8 cellular contexts compared by ENCODE assay signal in the genomic region with DNA sequence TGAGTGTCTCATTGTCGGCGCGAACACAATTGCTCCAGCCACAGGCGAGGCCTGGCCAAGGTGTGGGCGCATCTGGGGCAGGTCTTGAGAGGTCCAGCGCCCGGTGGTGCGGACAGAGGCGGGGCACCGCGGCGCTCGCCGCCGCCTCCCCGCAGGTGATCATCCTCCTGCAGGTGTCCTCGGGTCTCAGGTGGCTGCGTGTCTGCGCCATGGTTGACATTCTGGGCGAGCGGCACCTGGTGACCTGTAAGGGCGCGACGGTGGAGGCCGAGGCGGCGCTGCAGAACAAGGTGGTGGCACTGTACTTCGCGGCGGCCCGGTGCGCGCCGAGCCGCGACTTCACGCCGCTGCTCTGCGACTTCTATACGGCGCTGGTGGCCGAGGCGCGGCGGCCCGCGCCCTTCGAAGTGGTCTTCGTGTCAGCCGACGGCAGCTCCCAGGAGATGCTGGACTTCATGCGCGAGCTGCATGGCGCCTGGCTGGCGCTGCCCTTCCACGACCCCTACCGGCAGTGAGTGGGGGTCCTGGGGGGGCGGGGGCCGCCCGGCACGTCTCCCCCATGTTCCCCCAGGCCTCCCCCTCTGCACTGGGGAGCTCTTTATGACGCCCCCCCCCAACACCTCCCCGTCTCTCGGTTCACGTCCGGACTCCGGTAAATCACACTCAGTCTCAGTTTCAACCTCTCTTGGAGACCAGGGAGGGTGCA.
DNase-seq lines count a peak whose midpoint lies in the region; ATAC-seq lines count a peak whose summit lies in the region.

No MANE protein-coding gene starts in this region.

- H3K27ac ChIP-seq in iPS-20b (ENCODE audit: low read length) = no peak overlapping the region

- DNase-seq in T-helper 1 cell (no peak), NCI-H226 (no peak)
- DNase-seq in stimulated activated naive CD8-positive, alpha-beta T cell treated with anti-CD3 and anti-CD28 coated beads, Interleukin-15, Interleukin-2, amounts not matched to agents 100 U/mL and 50 U/mL, for 24 hours = peak; percentile 10

- no peak overlapping the region for H3K27ac Mint-ChIP-seq in T-helper 1 cell treated with Interleukin-12 subunit alpha and Interleukin-12 subunit beta and Interleukin-4 antibody, amounts not matched to agents 30 μg/mL and 1 μg/mL, for 36 hours
- no peak overlapping the region for H3K27ac Mint-ChIP-seq in activated naive CD8-positive, alpha-beta T cell
- H3K27ac Mint-ChIP-seq in stimulated activated memory B cell treated with anti-CD40 and anti-IgM and Interleukin-4, amounts not matched to agents 10 μg/mL and 1 μg/mL and 100 μg/mL, for 72 hours = no peak overlapping the region

- peaks cover 14% of the 10 kb centered on the region for H3K4me1 Mint-ChIP-seq in T-helper 1 cell treated with Interleukin-12 subunit alpha and Interleukin-12 subunit beta and Interleukin-4 antibody, amounts not matched to agents 30 μg/mL and 1 μg/mL, for 36 hours (ENCODE audit: low read depth)
- H3K4me1 Mint-ChIP-seq in activated naive CD8-positive, alpha-beta T cell (ENCODE audit: low read depth) = peaks cover 22% of the 10 kb centered on the region
- H3K4me1 Mint-ChIP-seq in stimulated activated memory B cell treated with anti-CD40 and anti-IgM and Interleukin-4, amounts not matched to agents 10 μg/mL and 1 μg/mL and 100 μg/mL, for 72 hours = peaks cover 8% of the 10 kb centered on the region

- H3K9me3 ChIP-seq in iPS-20b (ENCODE audit: insufficient read depth, low read depth, low read length) = no peaks in the 10 kb centered on the region

- no peak for ATAC-seq in stimulated activated naive CD8-positive, alpha-beta T cell treated with anti-CD3 and anti-CD28 coated beads, Interleukin-15, Interleukin-2, amounts not matched to agents 100 U/mL and 50 U/mL, for 24 hours
- ATAC-seq in GM18517 (IDR thresholded peaks at IDR 0.05; ENCODE audit: unreplicated experiment) = no peak
- ATAC-seq in stimulated activated memory B cell treated with anti-CD40 and anti-IgM and Interleukin-4, amounts not matched to agents 10 μg/mL and 1 μg/mL and 100 μg/mL, for 72 hours = no peak

- H3K4me1 ChIP-seq in iPS-20b (ENCODE audit: insufficient read depth, low read length) = peaks cover 5% of the 10 kb centered on the region; the same call in 1 of the 2 replicates

- H3K9ac ChIP-seq in iPS-20b (ENCODE audit: low read depth, low read length) = no peak overlapping the region

- H3K4me3 Mint-ChIP-seq in T-helper 1 cell treated with Interleukin-12 subunit alpha and Interleukin-12 subunit beta and Interleukin-4 antibody, amounts not matched to agents 30 μg/mL and 1 μg/mL, for 36 hours = peak overlapping the region; percentile 40
- H3K4me3 Mint-ChIP-seq in activated naive CD8-positive, alpha-beta T cell = peak overlapping the region; percentile 47
- H3K4me3 Mint-ChIP-seq in stimulated activated memory B cell treated with anti-CD40 and anti-IgM and Interleukin-4, amounts not matched to agents 10 μg/mL and 1 μg/mL and 100 μg/mL, for 72 hours = no peak overlapping the region

- H3K27me3 ChIP-seq in iPS-20b (ENCODE audit: insufficient read depth, low read length) = peaks cover 53% of the 10 kb centered on the region

- no peaks in the 10 kb centered on the region for H3K36me3 ChIP-seq in iPS-20b (ENCODE audit: insufficient read depth, low read depth, low read length)

- peaks cover 66% of the 10 kb centered on the region for H3K27me3 Mint-ChIP-seq in T-helper 1 cell treated with Interleukin-12 subunit alpha and Interleukin-12 subunit beta and Interleukin-4 antibody, amounts not matched to agents 30 μg/mL and 1 μg/mL, for 36 hours (ENCODE audit: low read depth)
- H3K27me3 Mint-ChIP-seq in activated naive CD8-positive, alpha-beta T cell = peaks cover 5% of the 10 kb centered on the region
- peaks cover 68% of the 10 kb centered on the region for H3K27me3 Mint-ChIP-seq in stimulated activated memory B cell treated with anti-CD40 and anti-IgM and Interleukin-4, amounts not matched to agents 10 μg/mL and 1 μg/mL and 100 μg/mL, for 72 hours

- H3K9me3 Mint-ChIP-seq in T-helper 1 cell treated with Interleukin-12 subunit alpha and Interleukin-12 subunit beta and Interleukin-4 antibody, amounts not matched to agents 30 μg/mL and 1 μg/mL, for 36 hours = no peaks in the 10 kb centered on the region
- H3K9me3 Mint-ChIP-seq in activated naive CD8-positive, alpha-beta T cell (ENCODE audit: low read depth) = no peaks in the 10 kb centered on the region
- peaks cover 2% of the 10 kb centered on the region for H3K9me3 Mint-ChIP-seq in stimulated activated memory B cell treated with anti-CD40 and anti-IgM and Interleukin-4, amounts not matched to agents 10 μg/mL and 1 μg/mL and 100 μg/mL, for 72 hours

- H3K4me3 ChIP-seq in iPS-20b (ENCODE audit: low read length) = peak overlapping the region; percentile 77

- no peaks in the 10 kb centered on the region for H3K36me3 Mint-ChIP-seq in T-helper 1 cell treated with Interleukin-12 subunit alpha and Interleukin-12 subunit beta and Interleukin-4 antibody, amounts not matched to agents 30 μg/mL and 1 μg/mL, for 36 hours (ENCODE audit: low read depth)
- H3K36me3 Mint-ChIP-seq in activated naive CD8-positive, alpha-beta T cell = no peaks in the 10 kb centered on the region
- H3K36me3 Mint-ChIP-seq in stimulated activated memory B cell treated with anti-CD40 and anti-IgM and Interleukin-4, amounts not matched to agents 10 μg/mL and 1 μg/mL and 100 μg/mL, for 72 hours = no peaks in the 10 kb centered on the region
